In genomic region chr3:36957862-36958686, GRCh38 we compare ENCODE assay signal across 10 cellular contexts. TPM values are rescaled to one million over a fixed set of nuclear protein-coding genes. Genes with fewer than 3 reads are reported as not detected.
DNase-seq lines count a peak whose midpoint lies in the region; ATAC-seq and TF ChIP-seq lines count a peak whose summit lies in the region.
"Had no signal": no experiment of that assay in that cellular context is flagged by ENCODE, and none has a peak within 500 bp of the region (broad histone marks: within the 10 kb centered on the region; RNA-seq: fewer than 3 reads in every experiment).

No MANE protein-coding gene starts in this region.

- no peak for TF ChIP-seq CTCF in SK-N-SH (IDR thresholded peaks at IDR 0.05)

- H3F3A ChIP-seq in SK-N-SH (replicated peaks; ENCODE audit: insufficient read depth): no peaks in the 10 kb centered on the region

- H3K4me2 ChIP-seq in SK-N-SH: no peak overlapping the region

- POLR2A ChIA-PET in SK-N-SH (lab: Yijun Ruan, JAX): interaction anchor here (0.6 kb wide), 1 partner anchor 88 kb away, joined by 3 read pairs; no protein-coding TSS in a partner anchor

- 74% methylated on average over 3 of the region's 3 CpGs for WGBS in SK-N-SH (ENCODE audit: low lambda C conversion rate)

- intact Hi-C loops in activated T-helper 2 cell treated with anti-CD3 and anti-CD28 coated beads, Interferon-gamma antibody, Interleukin-2, Interleukin-4, amounts not matched to agents 10 μg/mL and 5 μg/mL and 100 μg/mL, durations not matched to agents 14 hours and 24 hours and 36 hours (cut with micrococcal nuclease): loop anchor here (1.0 to 5.0 kb wide), 6 partner anchors 50 to 229 kb away; no protein-coding TSS in a partner anchor

- peak overlapping the region; percentile 0 for H3K4me3 Mint-ChIP-seq in activated naive CD4-positive, alpha-beta T cell treated with anti-CD3 and anti-CD28 coated beads, Interleukin-2, amount 50 U/mL, for 24 hours
- peak overlapping the region; percentile 6 to 73 for H3K4me3 Mint-ChIP-seq in stimulated activated naive CD8-positive, alpha-beta T cell treated with anti-CD3 and anti-CD28 coated beads, Interleukin-15, amount 100 ng/mL, for 72 hours
- no peak overlapping the region for H3K4me3 Mint-ChIP-seq in activated T-helper 2 cell treated with anti-CD3 and anti-CD28 coated beads, Interferon-gamma antibody, Interleukin-2, Interleukin-4, amounts not matched to agents 10 μg/mL and 5 μg/mL and 100 μg/mL, durations not matched to agents 14 hours and 24 hours and 36 hours (ENCODE audit: low read depth)

- H3K9ac ChIP-seq in SK-N-SH: no peak overlapping the region

- no peaks in the 10 kb centered on the region for H3K79me2 ChIP-seq in SK-N-SH (ENCODE audit: insufficient read depth)

- H3K4me1 Mint-ChIP-seq in activated naive CD4-positive, alpha-beta T cell treated with anti-CD3 and anti-CD28 coated beads, Interleukin-2, amount 50 U/mL, for 24 hours: peaks cover 10% of the 10 kb centered on the region
- H3K4me1 Mint-ChIP-seq in stimulated activated naive CD8-positive, alpha-beta T cell treated with anti-CD3 and anti-CD28 coated beads, Interleukin-15, amount 100 ng/mL, for 72 hours: peaks cover 24% of the 10 kb centered on the region
- peaks cover 12% of the 10 kb centered on the region for H3K4me1 Mint-ChIP-seq in activated T-helper 2 cell treated with anti-CD3 and anti-CD28 coated beads, Interferon-gamma antibody, Interleukin-2, Interleukin-4, amounts not matched to agents 10 μg/mL and 5 μg/mL and 100 μg/mL, durations not matched to agents 14 hours and 24 hours and 36 hours (ENCODE audit: low read depth)

- no peaks in the 10 kb centered on the region for H3K36me3 ChIP-seq in SK-N-SH (replicated peaks in 1 of 2; ENCODE audit: control insufficient read depth in 1 of 2, insufficient read depth in 2 of 2, low read length in 1 of 2)

- no peaks in the 10 kb centered on the region for H4K20me1 ChIP-seq in SK-N-SH (ENCODE audit: insufficient read depth)

- no peak for DNase-seq in activated naive CD4-positive, alpha-beta T cell (lab: John Stamatoyannopoulos, UW)
- DNase-seq in SK-N-SH: no peak
- DNase-seq in fibroblast of peridontal ligament (ENCODE audit: extremely low read depth): peak; percentile 49
- DNase-seq in stimulated activated naive CD8-positive, alpha-beta T cell treated with anti-CD3 and anti-CD28 coated beads, Interleukin-15, amount 100 ng/mL, for 72 hours: no peak
- no peak for DNase-seq in NCI-H2029 (lab: John Stamatoyannopoulos, UW)
- no peak for DNase-seq in activated T-helper 2 cell treated with anti-CD3 and anti-CD28 coated beads, Interferon-gamma antibody, Interleukin-2, Interleukin-4, amounts not matched to agents 10 μg/mL and 5 μg/mL and 100 μg/mL, durations not matched to agents 14 hours and 24 hours and 36 hours (ENCODE audit: low spot score)

- H3K9me2 ChIP-seq in SK-N-SH: no peaks in the 10 kb centered on the region

- TF ChIP-seq EP300 in SK-N-SH (IDR thresholded peaks at IDR 0.05; ENCODE audit: borderline replicate concordance in 1 of 2, low read depth in 1 of 2, low read length in 1 of 2): 0 out of 4 replicates have a peak, but pooled peaks of 1 of the 2 experiments have one; percentile 14

- no peaks in the 10 kb centered on the region for H3K9me3 Mint-ChIP-seq in activated naive CD4-positive, alpha-beta T cell treated with anti-CD3 and anti-CD28 coated beads, Interleukin-2, amount 50 U/mL, for 24 hours
- no peaks in the 10 kb centered on the region for H3K9me3 Mint-ChIP-seq in stimulated activated naive CD8-positive, alpha-beta T cell treated with anti-CD3 and anti-CD28 coated beads, Interleukin-15, amount 100 ng/mL, for 72 hours
- no peaks in the 10 kb centered on the region for H3K9me3 Mint-ChIP-seq in activated T-helper 2 cell treated with anti-CD3 and anti-CD28 coated beads, Interferon-gamma antibody, Interleukin-2, Interleukin-4, amounts not matched to agents 10 μg/mL and 5 μg/mL and 100 μg/mL, durations not matched to agents 14 hours and 24 hours and 36 hours

- H3K4me3 ChIP-seq in SK-N-SH (ENCODE audit: low read depth in 2 of 2, low read length in 1 of 2): no peak overlapping the region
- H3K4me3 ChIP-seq: SK-N-MC had no signal

- no peaks in the 10 kb centered on the region for H3K9me3 ChIP-seq in SK-N-SH

- no peaks in the 10 kb centered on the region; the same call in 1 of the 2 replicates for H3K27me3 ChIP-seq in SK-N-SH (ENCODE audit: insufficient read depth)

- H2AFZ ChIP-seq in SK-N-SH (ENCODE audit: low read depth): no peak overlapping the region

- H3K27ac ChIP-seq in SK-N-SH (ENCODE audit: low read depth in 2 of 2, low read length in 1 of 2): peak overlapping the region in 1 of 2 experiments; percentile 34; a peak in 2 of 4 replicates
- H3K27ac ChIP-seq: C4-2B, SK-N-MC had no signal

- CTCF ChIA-PET in SK-N-SH (lab: Yijun Ruan, JAX): interaction anchor here (0.6 to 7.8 kb wide), 41 partner anchors 9 to 992 kb away, joined by 3 to 55 read pairs (median 5); partner anchors contain the start of genes EPM2AIP1 and MLH1

- no peaks in the 10 kb centered on the region for H3K27me3 Mint-ChIP-seq in activated naive CD4-positive, alpha-beta T cell treated with anti-CD3 and anti-CD28 coated beads, Interleukin-2, amount 50 U/mL, for 24 hours
- H3K27me3 Mint-ChIP-seq in stimulated activated naive CD8-positive, alpha-beta T cell treated with anti-CD3 and anti-CD28 coated beads, Interleukin-15, amount 100 ng/mL, for 72 hours: no peaks in the 10 kb centered on the region
- peaks cover 4% of the 10 kb centered on the region for H3K27me3 Mint-ChIP-seq in activated T-helper 2 cell treated with anti-CD3 and anti-CD28 coated beads, Interferon-gamma antibody, Interleukin-2, Interleukin-4, amounts not matched to agents 10 μg/mL and 5 μg/mL and 100 μg/mL, durations not matched to agents 14 hours and 24 hours and 36 hours (ENCODE audit: low read depth)

- ATAC-seq in stimulated activated naive CD8-positive, alpha-beta T cell treated with anti-CD3 and anti-CD28 coated beads, Interleukin-15, amount 100 ng/mL, for 72 hours: no peak
- ATAC-seq in GM19467 (IDR thresholded peaks at IDR 0.05; ENCODE audit: unreplicated experiment): no peak

- no peak for TF ChIP-seq RAD21 in SK-N-SH (IDR thresholded peaks at IDR 0.05; ENCODE audit: low read length)

- peaks cover 12 to 29% of the 10 kb centered on the region in 2 experiments; a peak in 3 of 4 replicates for H3K4me1 ChIP-seq in SK-N-SH (ENCODE audit: control insufficient read depth in 1 of 2, insufficient read depth in 2 of 2, low read depth in 1 of 2, low read length in 1 of 2)

- H3K27ac Mint-ChIP-seq in activated naive CD4-positive, alpha-beta T cell treated with anti-CD3 and anti-CD28 coated beads, Interleukin-2, amount 50 U/mL, for 24 hours: peak overlapping the region; percentile 57
- peak overlapping the region; percentile 41 to 46 for H3K27ac Mint-ChIP-seq in stimulated activated naive CD8-positive, alpha-beta T cell treated with anti-CD3 and anti-CD28 coated beads, Interleukin-15, amount 100 ng/mL, for 72 hours
- H3K27ac Mint-ChIP-seq in activated T-helper 2 cell treated with anti-CD3 and anti-CD28 coated beads, Interferon-gamma antibody, Interleukin-2, Interleukin-4, amounts not matched to agents 10 μg/mL and 5 μg/mL and 100 μg/mL, durations not matched to agents 14 hours and 24 hours and 36 hours: no peak overlapping the region

- H3K36me3 Mint-ChIP-seq in activated naive CD4-positive, alpha-beta T cell treated with anti-CD3 and anti-CD28 coated beads, Interleukin-2, amount 50 U/mL, for 24 hours: no peaks in the 10 kb centered on the region
- no peaks in the 10 kb centered on the region for H3K36me3 Mint-ChIP-seq in activated T-helper 2 cell treated with anti-CD3 and anti-CD28 coated beads, Interferon-gamma antibody, Interleukin-2, Interleukin-4, amounts not matched to agents 10 μg/mL and 5 μg/mL and 100 μg/mL, durations not matched to agents 14 hours and 24 hours and 36 hours (ENCODE audit: low read depth)

TF ChIP-seq in SK-N-SH, 30 proteins besides CTCF, POLR2A, EP300 and RAD21 (continues in another document):
- TF ChIP-seq ELF1 (IDR thresholded peaks at IDR 0.05) (no peak), FOSL2 (IDR thresholded peaks at IDR 0.05; ENCODE audit: borderline replicate concordance, low read depth) (peak; percentile 36; the same call in 1 of the 2 replicates), JUND (IDR thresholded peaks at IDR 0.05) (peak; percentile 42), NFIC (IDR thresholded peaks at IDR 0.05; ENCODE audit: borderline replicate concordance) (peak; percentile 8; the same call in 1 of the 2 replicates), TCF12 (IDR thresholded peaks at IDR 0.05) (0 out of 2 replicates have a peak, but pooled peaks have one; percentile 19)
- TF ChIP-seq, protein P1, sequence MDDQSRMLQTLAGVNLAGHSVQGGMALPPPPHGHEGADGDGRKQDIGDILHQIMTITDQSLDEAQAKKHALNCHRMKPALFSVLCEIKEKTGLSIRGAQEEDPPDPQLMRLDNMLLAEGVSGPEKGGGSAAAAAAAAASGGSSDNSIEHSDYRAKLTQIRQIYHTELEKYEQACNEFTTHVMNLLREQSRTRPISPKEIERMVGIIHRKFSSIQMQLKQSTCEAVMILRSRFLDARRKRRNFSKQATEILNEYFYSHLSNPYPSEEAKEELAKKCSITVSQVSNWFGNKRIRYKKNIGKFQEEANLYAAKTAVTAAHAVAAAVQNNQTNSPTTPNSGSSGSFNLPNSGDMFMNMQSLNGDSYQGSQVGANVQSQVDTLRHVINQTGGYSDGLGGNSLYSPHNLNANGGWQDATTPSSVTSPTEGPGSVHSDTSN (IDR thresholded peaks at IDR 0.05): peak; percentile 46

RNA-seq across cellular contexts. Expression of gene TRANK1, which starts 13.2 kb away (rescaled TPM):
- polyA plus RNA-seq in SK-N-SH (2012; rRNA removed): 0.16 and 0.39 TPM in 2 replicates
- 0.05 and 0.06 TPM in 2 replicates for polyA plus RNA-seq in SK-N-SH (2012; cell fraction: cytosol; rRNA removed)
- 1.1 and 1.4 TPM in 2 replicates for polyA plus RNA-seq in SK-N-SH (2012; cell fraction: nucleus; rRNA removed)
- 1.1 and 1.8 TPM in 2 replicates for total RNA-seq in activated T-helper 2 cell treated with anti-CD3 and anti-CD28 coated beads, Interferon-gamma antibody, Interleukin-2, Interleukin-4, amounts not matched to agents 10 μg/mL and 5 μg/mL and 100 μg/mL, durations not matched to agents 14 hours and 24 hours and 36 hours

RNA-seq across cellular contexts. Expression of gene EPM2AIP1, which starts 34.9 kb away (rescaled TPM):
- polyA plus RNA-seq in SK-N-SH (2012; rRNA removed): 4.7 and 6.5 TPM in 2 replicates
- 5.2 and 5.7 TPM in 2 replicates for polyA plus RNA-seq in SK-N-SH (2012; cell fraction: cytosol; rRNA removed)
- polyA plus RNA-seq in SK-N-SH (2012; cell fraction: nucleus; rRNA removed): 7.8 and 14.2 TPM in 2 replicates
- 17.7 and 20.4 TPM in 2 replicates for total RNA-seq in activated T-helper 2 cell treated with anti-CD3 and anti-CD28 coated beads, Interferon-gamma antibody, Interleukin-2, Interleukin-4, amounts not matched to agents 10 μg/mL and 5 μg/mL and 100 μg/mL, durations not matched to agents 14 hours and 24 hours and 36 hours

RNA-seq across cellular contexts. Expression of gene MLH1, which starts 35.2 kb away (rescaled TPM):
- polyA plus RNA-seq in SK-N-SH (2012; rRNA removed): 24.0 and 30.2 TPM in 2 replicates
- 29.9 and 30.0 TPM in 2 replicates for polyA plus RNA-seq in SK-N-SH (2012; cell fraction: cytosol; rRNA removed)
- polyA plus RNA-seq in SK-N-SH (2012; cell fraction: nucleus; rRNA removed): 22.7 and 23.9 TPM in 2 replicates
- total RNA-seq in activated T-helper 2 cell treated with anti-CD3 and anti-CD28 coated beads, Interferon-gamma antibody, Interleukin-2, Interleukin-4, amounts not matched to agents 10 μg/mL and 5 μg/mL and 100 μg/mL, durations not matched to agents 14 hours and 24 hours and 36 hours: 61.9 and 64.4 TPM in 2 replicates
